ENCODE assay signal across 28 cellular contexts in the genomic region with DNA sequence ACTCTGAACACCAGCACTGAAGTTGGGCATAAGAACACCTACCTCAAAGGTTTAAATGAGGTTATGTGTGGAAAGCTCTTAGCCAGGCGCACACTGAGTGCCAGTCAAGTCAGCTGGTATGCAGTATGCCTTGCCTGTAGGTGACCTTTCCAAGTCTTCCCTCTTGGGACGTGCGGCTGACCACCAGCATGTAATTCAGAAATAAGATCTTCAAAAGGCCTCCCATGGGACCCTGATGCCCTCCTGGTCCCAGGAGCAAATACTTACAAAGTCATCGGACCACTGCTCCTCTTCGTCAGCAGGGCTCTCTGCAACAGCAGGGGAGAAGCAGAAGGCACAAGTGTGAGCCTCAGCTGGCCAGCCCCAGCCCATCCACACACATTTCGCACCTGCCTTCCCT. TPM values are rescaled to one million over a fixed set of nuclear protein-coding genes. Genes with fewer than 3 reads are reported as not detected.
DNase-seq lines count a peak whose midpoint lies in the region; ATAC-seq, FAIRE-seq and TF ChIP-seq lines count a peak whose summit lies in the region.
"Had no signal": no experiment of that assay in that cellular context is flagged by ENCODE, and none has a peak within 500 bp of the region (broad histone marks: within the 10 kb centered on the region; RNA-seq: fewer than 3 reads in every experiment).

No MANE protein-coding gene starts in this region.

- H3K4ac ChIP-seq in mesenchymal stem cell (ENCODE audit: low read depth in 1 of 2, low read length in 2 of 2), result no peak overlapping the region

- no peaks in the 10 kb centered on the region for H3K79me1 ChIP-seq in mesenchymal stem cell (replicated peaks; ENCODE audit: low read length, poor library complexity, severe bottlenecking)

- H3K4me1 Mint-ChIP-seq in IgD-negative memory B cell, result peaks cover 25 to 38% (median 37%) of the 10 kb centered on the region in 3 donors
- peaks cover 24% of the 10 kb centered on the region for H3K4me1 Mint-ChIP-seq in memory B cell
- H3K4me1 Mint-ChIP-seq: nephron had no signal

- no peak overlapping the region for H4K8ac ChIP-seq in mesenchymal stem cell (ENCODE audit: low read length)

- no peaks in the 10 kb centered on the region for H3K9me2 ChIP-seq in DOHH2 (replicated peaks; ENCODE audit: control insufficient read depth, low read length)

- H2BK5ac ChIP-seq in mesenchymal stem cell (ENCODE audit: low read depth, low read length, poor library complexity, severe bottlenecking), result no peak overlapping the region

- no peak overlapping the region for H2BK12ac ChIP-seq in mesenchymal stem cell (ENCODE audit: low read length in 2 of 2)

- no peak overlapping the region for H2BK15ac ChIP-seq in mesenchymal stem cell (ENCODE audit: low read depth, poor library complexity, severe bottlenecking)

- H3K9me3 Mint-ChIP-seq in IgD-negative memory B cell (no peaks in the 10 kb centered on the region), memory B cell (no peaks in the 10 kb centered on the region)
- H3K9me3 Mint-ChIP-seq: activated CD4-positive, alpha-beta memory T cell treated with anti-CD3 and anti-CD28 coated beads for 36 hours; activated naive CD4-positive, alpha-beta T cell treated with anti-CD3 and anti-CD28 coated beads, Interleukin-2, amount 50 U/mL, for 24 hours; nephron; T-cell; type B pancreatic cell had no signal

- H3K36me3 ChIP-seq in DOHH2 (ENCODE audit: control insufficient read depth, low read length), result peaks cover 97% of the 10 kb centered on the region
- H3K36me3 ChIP-seq in mesenchymal stem cell (ENCODE audit: control insufficient read depth in 1 of 2, insufficient read depth in 2 of 2, low read depth in 1 of 2, low read length in 2 of 2), result no peaks in the 10 kb centered on the region

- H3K9me3 ChIP-seq in DOHH2 (ENCODE audit: control insufficient read depth, insufficient read depth, low read length) (no peaks in the 10 kb centered on the region), mesenchymal stem cell (ENCODE audit: control insufficient read depth, low read length) (no peaks in the 10 kb centered on the region)

- H3F3A ChIP-seq in DOHH2 (ENCODE audit: control insufficient read depth, insufficient read depth), result peaks cover 24% of the 10 kb centered on the region

- no peak overlapping the region for H3K14ac ChIP-seq in mesenchymal stem cell (ENCODE audit: low read length in 2 of 2)

- H3K27ac Mint-ChIP-seq in IgD-negative memory B cell (peak overlapping the region; percentile 80 to 98 (median 96)), memory B cell (peak overlapping the region; percentile 92)
- H3K27ac Mint-ChIP-seq: activated CD4-positive, alpha-beta memory T cell treated with anti-CD3 and anti-CD28 coated beads for 36 hours; activated naive CD4-positive, alpha-beta T cell treated with anti-CD3 and anti-CD28 coated beads, Interleukin-2, amount 50 U/mL, for 24 hours; nephron; type B pancreatic cell had no signal

- no peak overlapping the region for H2BK120ac ChIP-seq in mesenchymal stem cell (ENCODE audit: low read depth, low read length)

- no peaks in the 10 kb centered on the region for H4K20me1 ChIP-seq in DOHH2 (ENCODE audit: control insufficient read depth, insufficient read depth, low read depth, low read length)

- H2AK5ac ChIP-seq in mesenchymal stem cell (ENCODE audit: low read length, severe bottlenecking), result no peak overlapping the region

- no peak overlapping the region for H3K23ac ChIP-seq in mesenchymal stem cell (ENCODE audit: low read length in 2 of 2)

- no peak overlapping the region for H3K9ac ChIP-seq in mesenchymal stem cell (ENCODE audit: low read length)

- peak overlapping the region; percentile 60 for H3K27ac ChIP-seq in DOHH2 (ENCODE audit: low read depth, low read length)
- no peak overlapping the region for H3K27ac ChIP-seq in mesenchymal stem cell (ENCODE audit: low read length, poor library complexity, severe bottlenecking)
- H3K27ac ChIP-seq: epithelial cell of prostate had no signal

- H3K4me2 ChIP-seq in DOHH2 (ENCODE audit: low read length) (peak overlapping the region; percentile 36), mesenchymal stem cell (ENCODE audit: low read length, poor library complexity, severe bottlenecking) (no peak overlapping the region)

- WGBS in mesenchymal stem cell, result 83% methylated on average over 5 of the region's 6 CpGs

- no peak overlapping the region for H3K18ac ChIP-seq in mesenchymal stem cell (ENCODE audit: low read depth in 1 of 2, low read length in 2 of 2)

- ATAC-seq in memory B cell (ENCODE audit: low read depth), result no peak
- ATAC-seq: T-cell had no signal

- H3K27me3 Mint-ChIP-seq in IgD-negative memory B cell (no peaks in the 10 kb centered on the region), memory B cell (no peaks in the 10 kb centered on the region)
- H3K27me3 Mint-ChIP-seq: activated CD4-positive, alpha-beta memory T cell treated with anti-CD3 and anti-CD28 coated beads for 36 hours; activated naive CD4-positive, alpha-beta T cell treated with anti-CD3 and anti-CD28 coated beads, Interleukin-2, amount 50 U/mL, for 24 hours; T-cell; type B pancreatic cell had no signal

- H2AFZ ChIP-seq in mesenchymal stem cell (ENCODE audit: low read depth, low read length), result no peak overlapping the region

- no peak overlapping the region for H3K4me3 ChIP-seq in DOHH2 (ENCODE audit: low read length)
- no peak overlapping the region for H3K4me3 ChIP-seq in mesenchymal stem cell (ENCODE audit: insufficient read depth in 1 of 2, low read depth in 1 of 2, low read length in 2 of 2)

- H3K79me2 ChIP-seq in DOHH2 (ENCODE audit: control insufficient read depth, low read length), result peaks cover 66% of the 10 kb centered on the region

- H3K4me1 ChIP-seq in DOHH2 (ENCODE audit: control insufficient read depth, low read length) (peaks cover 54% of the 10 kb centered on the region), mesenchymal stem cell (ENCODE audit: control insufficient read depth, insufficient read depth, low read depth, low read length) (no peaks in the 10 kb centered on the region)

- H3K4me3 Mint-ChIP-seq in IgD-negative memory B cell (peak overlapping the region in 2 of 4 donors; percentile 32 to 45), memory B cell (peak overlapping the region; percentile 17)
- H3K4me3 Mint-ChIP-seq: activated CD4-positive, alpha-beta memory T cell treated with anti-CD3 and anti-CD28 coated beads for 36 hours; activated naive CD4-positive, alpha-beta T cell treated with anti-CD3 and anti-CD28 coated beads, Interleukin-2, amount 50 U/mL, for 24 hours; nephron; T-cell; type B pancreatic cell had no signal

- H3K27me3 ChIP-seq in DOHH2 (ENCODE audit: control insufficient read depth, low read length), result no peaks in the 10 kb centered on the region
- peaks cover 0 to 4% of the 10 kb centered on the region in 2 experiments for H3K27me3 ChIP-seq in mesenchymal stem cell (ENCODE audit: control insufficient read depth in 1 of 2, insufficient read depth in 1 of 2, low read length in 2 of 2)

- FAIRE-seq in GM19239 (lab: Jason Lieb, UNC), result peak; percentile 57
- FAIRE-seq: islet of Langerhans, small intestine had no signal

- H4K91ac ChIP-seq in mesenchymal stem cell (ENCODE audit: low read length), result no peak overlapping the region

- no peak for TF ChIP-seq CTCF in DOHH2 (IDR thresholded peaks at IDR 0.05; ENCODE audit: low read depth, low read length, poor library complexity, severe bottlenecking)

- DNase-seq in GM19239 (ENCODE audit: insufficient read length, low spot score) (no peak), memory B cell (ENCODE audit: low spot score in 2 of 2) (no peak), NCI-H345 (lab: John Stamatoyannopoulos, UW) (no peak), cerebellum (ENCODE audit: low spot score) (no peak), NCI-H2171 treated with DMSO at 0.1 percent for 48 hours (lab: John Stamatoyannopoulos, UW) (no peak), mesenchymal stem cell (no peak)
- DNase-seq: activated CD4-positive, alpha-beta memory T cell treated with anti-CD3 and anti-CD28 coated beads for 36 hours; activated CD8-positive, alpha-beta memory T cell treated with anti-CD3 and anti-CD28 coated beads, Interleukin-2, amount 50 U/mL, for 48 hours; amygdala; DMS53; effector CD4-positive, alpha-beta T cell; GF-D8; glutamatergic neuron; IMR-90; NCI-H1048; NCI-H1694 treated with DMSO at 0.1 percent for 48 hours; NCI-H524 treated with DMSO at 0.1 percent for 48 hours; small intestine; stimulated activated CD4-positive, alpha-beta T cell treated with anti-CD3 and anti-CD28 coated beads, Interleukin-1b, Interleukin-23, amount 100 ng/mL, for 48 hours; T-cell had no signal

- no peaks in the 10 kb centered on the region for H3K36me3 Mint-ChIP-seq in IgD-negative memory B cell
- H3K36me3 Mint-ChIP-seq in memory B cell, result peaks cover 18% of the 10 kb centered on the region
- H3K36me3 Mint-ChIP-seq: activated CD4-positive, alpha-beta memory T cell treated with anti-CD3 and anti-CD28 coated beads for 36 hours; activated naive CD4-positive, alpha-beta T cell treated with anti-CD3 and anti-CD28 coated beads, Interleukin-2, amount 50 U/mL, for 24 hours; T-cell; type B pancreatic cell had no signal

RNA-seq across cellular contexts. Expression of gene BLNK, which starts 40.8 kb away (rescaled TPM):
- polyA plus RNA-seq in IgD-negative memory B cell, result 217 TPM
- total RNA-seq in cerebellum, result 0.27 TPM
- polyA plus RNA-seq in mesenchymal stem cell (2013, experiment 1 of 2), result not detected
- polyA plus RNA-seq in mesenchymal stem cell (2013, experiment 2 of 2), result not detected
- total RNA-seq: A673; activated CD4-positive, alpha-beta memory T cell treated with anti-CD3 and anti-CD28 coated beads for 36 hours; IMR-90 had no signal
- polyA plus RNA-seq: IMR-90 had no signal
